ENCODE assay signal across 1 cellular context in genomic region chr5:55307383-55308253, GRCh38.
TF ChIP-seq lines count a peak whose summit lies in the region.

Gene DHX29 (minus strand): TSS chr5:55307694. CDS start chr5:55307573, 121 bp downstream.
Gene MTREX (plus strand): TSS chr5:55307989. CDS start chr5:55308014, 25 bp downstream.

TF ChIP-seq in IMR-90, 13 proteins besides CTCF, POLR2A, EP300 and RAD21 (continued from another document):
- TF ChIP-seq ELK1 (IDR thresholded peaks at IDR 0.05; ENCODE audit: borderline replicate concordance, low read depth, low read length) (no peak), MXI1 (IDR thresholded peaks at IDR 0.05; ENCODE audit: borderline replicate concordance, low read depth, low read length) (peak; percentile 85; the same call in 1 of the 2 replicates), BHLHE40 (IDR thresholded peaks at IDR 0.05; ENCODE audit: low read depth, low read length) (0 out of 2 replicates have a peak, but pooled peaks have one; percentile 29), MAZ (IDR thresholded peaks at IDR 0.05; ENCODE audit: borderline replicate concordance, low read depth, low read length) (no peak), SMC3 (IDR thresholded peaks at IDR 0.05; ENCODE audit: low read depth, low read length) (no peak)
